ENCODE assay signal across 20 cellular contexts in genomic region chr13:96500953-96501352, GRCh38.
DNase-seq lines count a peak whose midpoint lies in the region; ATAC-seq, FAIRE-seq and TF ChIP-seq lines count a peak whose summit lies in the region.
"Had no signal": no experiment of that assay in that cellular context is flagged by ENCODE, and none has a peak within 500 bp of the region (broad histone marks: within the 10 kb centered on the region; RNA-seq: fewer than 3 reads in every experiment).

No MANE protein-coding gene starts in this region.

- ATAC-seq in GM18867 (IDR thresholded peaks at IDR 0.05; ENCODE audit: unreplicated experiment) (peak; percentile 68), HG02610 (IDR thresholded peaks at IDR 0.05; ENCODE audit: unreplicated experiment) (peak; percentile 68), HG03442 (IDR thresholded peaks at IDR 0.05; ENCODE audit: unreplicated experiment) (peak; percentile 74), mucosa of descending colon (no peak), pancreas (no peak)
- ATAC-seq: A549, HepG2 had no signal

- 84% methylated on average over 1 of the region's 1 CpG for WGBS in pancreas, 2 donors

- H3K27me3 ChIP-seq in pancreas: no peaks in the 10 kb centered on the region

- TF ChIP-seq CTCF in mucosa of descending colon (IDR thresholded peaks at IDR 0.05) (no peak), pancreas (IDR thresholded peaks at IDR 0.05) (no peak)

- H3K9me3 ChIP-seq in mucosa of descending colon (no peaks in the 10 kb centered on the region), pancreas (no peaks in the 10 kb centered on the region)
- H3K9me3 ChIP-seq: A549, Caco-2 had no signal

- H3K4me3 ChIP-seq in mucosa of descending colon (no peak overlapping the region), pancreas (no peak overlapping the region)
- H3K4me3 ChIP-seq: A549 had no signal

- H3K4me1 ChIP-seq in mucosa of descending colon (ENCODE audit: low read depth) (no peaks in the 10 kb centered on the region), pancreas (no peaks in the 10 kb centered on the region)
- H3K4me1 ChIP-seq: A549 had no signal

- intact Hi-C loops in mucosa of descending colon (cut with DNase I, micrococcal nuclease) (no loop called here), pancreas (cut with DNase I) (no loop called here)

- DNase-seq in mucosa of descending colon (no peak), pancreas (no peak)
- no peak for DNase-seq in NK-92 treated with Interleukin-12 subunit alpha and Interleukin-12 subunit beta, amount 100 ng/mL, for 24 hours (lab: John Stamatoyannopoulos, UW)
- DNase-seq in activated CD8-positive, alpha-beta memory T cell treated with anti-CD3 and anti-CD28 coated beads, Interleukin-2, amount 50 U/mL, for 48 hours: no peak
- DNase-seq: AML-193; Caco-2; CD4-positive, alpha-beta T cell; GOT3; H9; Kasumi-1; KBM-7 had no signal

- no peak overlapping the region for H3K27ac ChIP-seq in pancreas
- H3K27ac ChIP-seq: A549, C4-2B had no signal

- FAIRE-seq in pancreas (lab: Jason Lieb, UNC): no peak
- FAIRE-seq: A549, D721Med, G401.6, GM19239, HepG2 had no signal

- H3K36me3 ChIP-seq in mucosa of descending colon (ENCODE audit: low read depth) (no peaks in the 10 kb centered on the region), pancreas (no peaks in the 10 kb centered on the region)

Comparison
In these comparisons a context has a peak if more than half of its experiments do, and no peak if none do; other contexts are left out.
1. ATAC-seq: peak in GM18867 (single experiment), HG02610 (single experiment) and HG03442 (single experiment); none in mucosa of descending colon (single experiment) and pancreas (0 of 4).